In the genomic region with DNA sequence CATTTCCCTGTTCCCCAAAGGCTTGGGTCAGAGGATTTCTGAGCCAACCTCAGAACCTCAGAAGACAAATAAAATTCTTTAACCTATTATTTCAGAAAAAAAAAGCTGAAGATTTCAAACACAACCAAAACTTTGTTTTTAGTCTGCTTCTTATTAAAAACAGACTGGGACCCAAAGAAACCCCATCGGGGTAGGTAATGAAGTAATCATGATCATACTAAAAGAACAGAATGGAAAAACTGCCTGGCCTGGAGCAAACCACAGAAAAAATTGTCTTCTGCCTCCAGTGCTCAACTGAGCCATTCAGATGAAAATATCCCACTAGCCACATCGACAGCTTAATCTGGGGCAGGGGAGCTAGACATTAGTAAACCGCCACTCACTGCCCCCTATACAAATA, we compare ENCODE assay signal across 23 cellular contexts.
DNase-seq lines count a peak whose midpoint lies in the region; ATAC-seq and TF ChIP-seq lines count a peak whose summit lies in the region.
"Had no signal": no experiment of that assay in that cellular context is flagged by ENCODE, and none has a peak within 500 bp of the region (broad histone marks: within the 10 kb centered on the region; RNA-seq: fewer than 3 reads in every experiment).

No MANE protein-coding gene starts in this region.

- no peak for ATAC-seq in HG03159 (IDR thresholded peaks at IDR 0.05; ENCODE audit: unreplicated experiment)
- ATAC-seq: activated naive CD8-positive, alpha-beta T cell treated with anti-CD3 and anti-CD28 coated beads, Interleukin-2, amount 50 U/mL, for 24 hours; activated T-helper 17 cell treated with anti-CD3 and anti-CD28 coated beads, Interleukin-2, amount 50 U/mL, for 72 hours; right cardiac atrium; Right ventricle myocardium inferior had no signal

- no peak overlapping the region for H4K91ac ChIP-seq in H9 (ENCODE audit: insufficient read length, low read depth, low read length)

- H3K4me2 ChIP-seq in H9 (ENCODE audit: insufficient read depth, insufficient read length, low read length), result no peak overlapping the region
- peak overlapping the region; percentile 55 for H3K4me2 ChIP-seq in skeletal muscle satellite cell (ENCODE audit: low read length)
- H3K4me2 ChIP-seq: KMS-11 had no signal

- H3K9me3 ChIP-seq in H9 (ENCODE audit: control insufficient read depth, low read depth, low read length), result no peaks in the 10 kb centered on the region
- no peaks in the 10 kb centered on the region for H3K9me3 ChIP-seq in skeletal muscle satellite cell (replicated peaks; ENCODE audit: low read length)
- H3K9me3 ChIP-seq: uterus had no signal

- H3K27me3 ChIP-seq in H9 (ENCODE audit: insufficient read depth, low read length) (no peaks in the 10 kb centered on the region), skeletal muscle satellite cell (ENCODE audit: control insufficient read depth, insufficient read depth, low read length) (no peaks in the 10 kb centered on the region)
- H3K27me3 ChIP-seq: uterus had no signal

- no peak overlapping the region for H2BK5ac ChIP-seq in H9 (ENCODE audit: insufficient read length, low read length)

- no peak for DNase-seq in H9
- DNase-seq in astrocyte of the spinal cord (ENCODE audit: low read depth, low spot score), result peak; percentile 30
- DNase-seq in islet precursor cell, result peak; percentile 7
- DNase-seq in activated CD8-positive, alpha-beta memory T cell treated with anti-CD3 and anti-CD28 coated beads for 24 hours, result no peak
- no peak for DNase-seq in nucleus accumbens (lab: John Stamatoyannopoulos, UW)
- no peak for DNase-seq in epidermal melanocyte (ENCODE audit: insufficient read length, low spot score)
- DNase-seq: activated CD4-positive, CD25-positive, alpha-beta regulatory T cell; activated naive CD8-positive, alpha-beta T cell treated with anti-CD3 and anti-CD28 coated beads, Interleukin-2, amount 50 U/mL, for 24 hours; central memory CD4-positive, alpha-beta T cell; effector CD4-positive, alpha-beta T cell; NCI-H1092; NCI-H2081 treated with DMSO at 0.1 percent for 48 hours; NCI-H510A treated with DMSO at 0.1 percent for 48 hours; occipital lobe; right cardiac atrium; stimulated activated CD4-positive, alpha-beta T cell treated with anti-CD3 and anti-CD28 coated beads, Interleukin-2, amount 100 ng/mL, for 24 hours; T-helper 2 cell; uterus had no signal

- no peak overlapping the region for H2BK12ac ChIP-seq in H9 (ENCODE audit: insufficient read length, low read depth, low read length)

- H3K36me3 ChIP-seq in skeletal muscle satellite cell (ENCODE audit: insufficient read depth, low read length), result no peaks in the 10 kb centered on the region
- H3K36me3 ChIP-seq: uterus had no signal

- H3K23ac ChIP-seq in H9 (ENCODE audit: insufficient read length, low read depth, low read length), result no peak overlapping the region

- H2BK20ac ChIP-seq in H9 (ENCODE audit: low read depth, low read length, poor library complexity, severe bottlenecking), result no peak overlapping the region

- no peak overlapping the region for H3T11ph ChIP-seq in H9 (ENCODE audit: low read length)

- H3K56ac ChIP-seq in H9 (ENCODE audit: insufficient read length, low read depth, low read length), result no peak overlapping the region

- no peak overlapping the region for H2BK120ac ChIP-seq in H9 (ENCODE audit: low read depth, low read length, poor library complexity, severe bottlenecking)

- H3K79me2 ChIP-seq in H9 (ENCODE audit: insufficient read depth, low read length), result no peaks in the 10 kb centered on the region

- no peak overlapping the region for H4K5ac ChIP-seq in H9 (ENCODE audit: insufficient read length, low read depth, low read length)

- H3K18ac ChIP-seq in H9 (ENCODE audit: insufficient read length, low read depth, low read length), result no peak overlapping the region

- H4K20me1 ChIP-seq in H9 (ENCODE audit: control insufficient read depth, insufficient read depth, insufficient read length), result no peaks in the 10 kb centered on the region

- peaks cover 45 to 54% of the 10 kb centered on the region in 2 experiments for H3K4me1 Mint-ChIP-seq in H9
- H3K4me1 Mint-ChIP-seq: activated naive CD8-positive, alpha-beta T cell treated with anti-CD3 and anti-CD28 coated beads, Interleukin-2, amount 50 U/mL, for 24 hours; activated T-helper 17 cell treated with anti-CD3 and anti-CD28 coated beads, Interleukin-2, amount 50 U/mL, for 72 hours had no signal

- H3K27ac Mint-ChIP-seq in H9, result peak overlapping the region; percentile 92 to 97 (median 93); a peak in 5 of 7 replicates
- H3K27ac Mint-ChIP-seq: activated naive CD8-positive, alpha-beta T cell treated with anti-CD3 and anti-CD28 coated beads, Interleukin-2, amount 50 U/mL, for 24 hours; activated T-helper 17 cell treated with anti-CD3 and anti-CD28 coated beads, Interleukin-2, amount 50 U/mL, for 72 hours had no signal

- no peak overlapping the region for H2AK5ac ChIP-seq in H9 (ENCODE audit: insufficient read length, low read length)

- no peaks in the 10 kb centered on the region; a peak in 1 of 5 replicates for H3K9me3 Mint-ChIP-seq in H9
- H3K9me3 Mint-ChIP-seq: activated naive CD8-positive, alpha-beta T cell treated with anti-CD3 and anti-CD28 coated beads, Interleukin-2, amount 50 U/mL, for 24 hours; activated T-helper 17 cell treated with anti-CD3 and anti-CD28 coated beads, Interleukin-2, amount 50 U/mL, for 72 hours had no signal

- no peak overlapping the region for H3K14ac ChIP-seq in H9 (ENCODE audit: insufficient read depth, low read length)

- peaks cover 11% of the 10 kb centered on the region; the same call in 1 of the 2 replicates for H3K4me1 ChIP-seq in H9 (ENCODE audit: insufficient read depth, low read length)
- H3K4me1 ChIP-seq in skeletal muscle satellite cell (ENCODE audit: control insufficient read depth, insufficient read depth, low read length), result peaks cover 34% of the 10 kb centered on the region
- H3K4me1 ChIP-seq: uterus had no signal

- H3K4me3 ChIP-seq in astrocyte of the spinal cord (ENCODE audit: low read depth, low read length) (no peak overlapping the region), skeletal muscle satellite cell (ENCODE audit: low read length) (peak overlapping the region; percentile 25)
- H3K4me3 ChIP-seq: uterus had no signal

- H3K9ac ChIP-seq in H9 (ENCODE audit: extremely low read depth, insufficient read length, low read length) (no peak overlapping the region), skeletal muscle satellite cell (ENCODE audit: low read depth, low read length) (peak overlapping the region; percentile 76)
- H3K9ac ChIP-seq: KMS-11 had no signal

- no peak for TF ChIP-seq CTCF in H9 (conservative IDR thresholded peaks at IDR 0.05)
- TF ChIP-seq CTCF in astrocyte of the spinal cord (IDR thresholded peaks at IDR 0.05; ENCODE audit: low read depth, low read length), result no peak

- H2BK15ac ChIP-seq in H9 (ENCODE audit: low read depth, low read length), result no peak overlapping the region

- no peak overlapping the region for H4K8ac ChIP-seq in H9 (replicated peaks; ENCODE audit: insufficient read length, low read depth, low read length)

- in situ Hi-C loops in astrocyte of the spinal cord (cut with HindIII; ENCODE audit: low sequenced_read_pairs), result no loop called here

- H3K4ac ChIP-seq in H9 (ENCODE audit: low read depth, low read length), result no peak overlapping the region

- no peak overlapping the region for H3K27ac ChIP-seq in H9 (ENCODE audit: insufficient read length, low read depth, low read length)
- H3K27ac ChIP-seq: KMS-11, uterus had no signal

- H3K23me2 ChIP-seq in H9 (ENCODE audit: insufficient read length, low read depth, low read length, poor library complexity, severe bottlenecking), result peaks cover 2% of the 10 kb centered on the region

- no peak overlapping the region for H2AFZ ChIP-seq in H9 (ENCODE audit: low read length)

- H3K79me1 ChIP-seq in H9 (ENCODE audit: insufficient read depth, low read depth, low read length, poor library complexity, severe bottlenecking), result no peaks in the 10 kb centered on the region

- H3K36me3 Mint-ChIP-seq in H9 (ENCODE audit: insufficient read depth in 1 of 3, low read depth in 3 of 3), result no peaks in the 10 kb centered on the region

- peaks cover 3% of the 10 kb centered on the region; the same call in 1 of the 2 replicates for H3K27me3 Mint-ChIP-seq in H9 (ENCODE audit: low read depth)

- WGBS in H9 (ENCODE audit: extremely low coverage, insufficient read length, low lambda C conversion rate), result no CpG with 5 or more reads among the region's 3 CpGs

- no peak overlapping the region for H3K4me3 Mint-ChIP-seq in H9
- H3K4me3 Mint-ChIP-seq: activated naive CD8-positive, alpha-beta T cell treated with anti-CD3 and anti-CD28 coated beads, Interleukin-2, amount 50 U/mL, for 24 hours; activated T-helper 17 cell treated with anti-CD3 and anti-CD28 coated beads, Interleukin-2, amount 50 U/mL, for 72 hours had no signal

Comparison
In these comparisons a context has a peak if more than half of its experiments do, and no peak if none do; other contexts are left out.
1. DNase-seq: peak in astrocyte of the spinal cord (single experiment) and islet precursor cell (single experiment); none in H9 (single experiment), activated CD8-positive, alpha-beta memory T cell treated with anti-CD3 and anti-CD28 coated beads for 24 hours (single experiment), nucleus accumbens (0 of 56) and epidermal melanocyte (single experiment).